In genomic region chr10:32256613-32257437, GRCh38 we compare ENCODE assay signal across 1 cellular context.
TF ChIP-seq lines count a peak whose summit lies in the region.

No MANE protein-coding gene starts in this region.

TF ChIP-seq in HepG2, 621 proteins besides CTCF, POLR2A, EP300 and RAD21 (continued from another document and continues in another):
- TF ChIP-seq ZNF549 (CRISPR knock-in tag; IDR thresholded peaks at IDR 0.05) (no peak), CBX1 (IDR thresholded peaks at IDR 0.05; ENCODE audit: low read depth) (no peak), ZBTB39 (CRISPR knock-in tag; IDR thresholded peaks at IDR 0.05) (no peak), ZMYM4 (CRISPR knock-in tag; IDR thresholded peaks at IDR 0.05) (0 out of 2 replicates have a peak, but pooled peaks have one; percentile 29), JUNB (CRISPR knock-in tag; IDR thresholded peaks at IDR 0.05; ENCODE audit: borderline replicate concordance) (no peak), ETV5 (CRISPR knock-in tag; IDR thresholded peaks at IDR 0.05; ENCODE audit: borderline replicate concordance) (no peak), ELF3 (CRISPR knock-in tag; IDR thresholded peaks at IDR 0.05) (no peak), GATAD2A (CRISPR knock-in tag; IDR thresholded peaks at IDR 0.05) (0 out of 2 replicates have a peak, but pooled peaks have one; percentile 11), CHCHD3 (CRISPR knock-in tag; IDR thresholded peaks at IDR 0.05) (no peak), HNF4A (CRISPR knock-in tag; IDR thresholded peaks at IDR 0.05) (peak; percentile 56), IRF2 (CRISPR knock-in tag; IDR thresholded peaks at IDR 0.05) (no peak), MLXIP (CRISPR knock-in tag; IDR thresholded peaks at IDR 0.05; ENCODE audit: borderline replicate concordance) (no peak), ZNF75D (CRISPR knock-in tag; IDR thresholded peaks at IDR 0.05; ENCODE audit: borderline replicate concordance) (no peak), KLF16 (CRISPR knock-in tag; IDR thresholded peaks at IDR 0.05) (0 out of 4 replicates have a peak, but pooled peaks of 1 of the 2 experiments have one; percentile 39), ZNF333 (CRISPR knock-in tag; IDR thresholded peaks at IDR 0.05; ENCODE audit: borderline replicate concordance) (no peak), SAFB2 (CRISPR knock-in tag; IDR thresholded peaks at IDR 0.05; ENCODE audit: borderline replicate concordance, low read depth) (no peak), ARID3A (IDR thresholded peaks at IDR 0.05; ENCODE audit: low read depth, low read length) (no peak), ZSCAN5A (CRISPR knock-in tag; IDR thresholded peaks at IDR 0.05; ENCODE audit: borderline replicate concordance) (no peak), ZNF891 (CRISPR knock-in tag; IDR thresholded peaks at IDR 0.05) (no peak), ZNF644 (CRISPR knock-in tag; IDR thresholded peaks at IDR 0.05; ENCODE audit: low read depth) (peak; percentile 75; the same call in 1 of the 2 replicates), ZNF501 (CRISPR knock-in tag; IDR thresholded peaks at IDR 0.05) (0 out of 2 replicates have a peak, but pooled peaks have one; percentile 24), AKNA (CRISPR knock-in tag; IDR thresholded peaks at IDR 0.05; ENCODE audit: borderline replicate concordance) (no peak), NKX3-1 (CRISPR knock-in tag; IDR thresholded peaks at IDR 0.05) (no peak), TOPORS (CRISPR knock-in tag; IDR thresholded peaks at IDR 0.05) (no peak), ZNF709 (CRISPR knock-in tag; IDR thresholded peaks at IDR 0.05) (no peak), ZNF766 (CRISPR knock-in tag; IDR thresholded peaks at IDR 0.05; ENCODE audit: borderline replicate concordance) (no peak), GZF1 (CRISPR knock-in tag; IDR thresholded peaks at IDR 0.05) (no peak), SOX6 (IDR thresholded peaks at IDR 0.05) (no peak), SOX6 (CRISPR knock-in tag; IDR thresholded peaks at IDR 0.05) (no peak), GMEB2 (CRISPR knock-in tag; IDR thresholded peaks at IDR 0.05; ENCODE audit: low read depth) (no peak), ZFP37 (CRISPR knock-in tag; IDR thresholded peaks at IDR 0.05; ENCODE audit: borderline replicate concordance) (no peak), ZNF274 (CRISPR knock-in tag; IDR thresholded peaks at IDR 0.05) (no peak), YEATS2 (CRISPR knock-in tag; IDR thresholded peaks at IDR 0.05; ENCODE audit: borderline replicate concordance) (no peak), KDM4B (CRISPR knock-in tag; IDR thresholded peaks at IDR 0.05) (no peak), ATRX (CRISPR knock-in tag; IDR thresholded peaks at IDR 0.05; ENCODE audit: borderline replicate concordance) (no peak), ZNF7 (CRISPR knock-in tag; IDR thresholded peaks at IDR 0.05) (peak; percentile 79), TRIM24 (CRISPR knock-in tag; IDR thresholded peaks at IDR 0.05) (no peak), ELF1 (CRISPR knock-in tag; IDR thresholded peaks at IDR 0.05) (no peak), ZNF724P (CRISPR knock-in tag; IDR thresholded peaks at IDR 0.05; ENCODE audit: borderline replicate concordance) (no peak), KDM3A (CRISPR knock-in tag; IDR thresholded peaks at IDR 0.05; ENCODE audit: low read depth) (no peak), ZNF383 (CRISPR knock-in tag; IDR thresholded peaks at IDR 0.05; ENCODE audit: borderline replicate concordance) (no peak), TBX2 (CRISPR knock-in tag; IDR thresholded peaks at IDR 0.05; ENCODE audit: borderline replicate concordance) (no peak), ZFP62 (CRISPR knock-in tag; IDR thresholded peaks at IDR 0.05) (no peak), ZNF292 (CRISPR knock-in tag; IDR thresholded peaks at IDR 0.05; ENCODE audit: borderline replicate concordance, low read depth) (no peak), PRDM10 (CRISPR knock-in tag; IDR thresholded peaks at IDR 0.05; ENCODE audit: low read depth) (peak; percentile 51; the same call in 1 of the 2 replicates), GFI1 (CRISPR knock-in tag; IDR thresholded peaks at IDR 0.05; ENCODE audit: borderline replicate concordance) (no peak), CBFB (CRISPR knock-in tag; IDR thresholded peaks at IDR 0.05) (0 out of 2 replicates have a peak, but pooled peaks have one; percentile 28)
